In genomic region chr10:103284170-103284569, GRCh38 we compare ENCODE assay signal across 16 cellular contexts. TPM values are rescaled to one million over a fixed set of nuclear protein-coding genes. Genes with fewer than 3 reads are reported as not detected.
DNase-seq lines count a peak whose midpoint lies in the region; ATAC-seq, FAIRE-seq and TF ChIP-seq lines count a peak whose summit lies in the region.
"Had no signal": no experiment of that assay in that cellular context is flagged by ENCODE, and none has a peak within 500 bp of the region (broad histone marks: within the 10 kb centered on the region; RNA-seq: fewer than 3 reads in every experiment).

No MANE protein-coding gene starts in this region.

- H3K27ac Mint-ChIP-seq in HFFc6, result no peak overlapping the region
- H3K27ac Mint-ChIP-seq in activated CD8-positive, alpha-beta T cell treated with anti-CD3 and anti-CD28 coated beads, Interleukin-2, amount 10 ng/mL, durations not matched to agents 7 days and 5 days, result no peak overlapping the region
- H3K27ac Mint-ChIP-seq: activated CD4-positive, alpha-beta T cell treated with anti-CD3 and anti-CD28 coated beads for 36 hours had no signal

- POLR2A ChIA-PET in A549 (lab: Yijun Ruan, JAX), result no interaction called here
- POLR2A ChIA-PET in activated CD8-positive, alpha-beta T cell treated with anti-CD3 and anti-CD28 coated beads, Interleukin-2, amount 10 ng/mL, durations not matched to agents 7 days and 5 days (lab: Charles Lee), result no interaction called here

- TF ChIP-seq CTCF in A549 (IDR thresholded peaks at IDR 0.05) (no peak), HFFc6 (IDR thresholded peaks at IDR 0.05) (no peak), fibroblast of villous mesenchyme (IDR thresholded peaks at IDR 0.05; ENCODE audit: insufficient read depth, low read depth, low read length) (no peak)

- H3K4me3 ChIP-seq in A549, result no peak overlapping the region
- H3K4me3 ChIP-seq in fibroblast of villous mesenchyme (ENCODE audit: low read depth, low read length), result no peak overlapping the region
- no peak overlapping the region for H3K4me3 ChIP-seq in effector memory CD4-positive, alpha-beta T cell (ENCODE audit: insufficient read depth, low read depth, low read length, poor library complexity, severe bottlenecking)
- H3K4me3 ChIP-seq: coronary artery, esophagus muscularis mucosa had no signal

- H3K9me3 ChIP-seq in A549, result no peaks in the 10 kb centered on the region
- no peaks in the 10 kb centered on the region for H3K9me3 ChIP-seq in effector memory CD4-positive, alpha-beta T cell (ENCODE audit: control insufficient read depth, low read length)
- H3K9me3 ChIP-seq: esophagus muscularis mucosa, neutrophil had no signal

- TF ChIP-seq POLR2A in A549 (IDR thresholded peaks at IDR 0.05; ENCODE audit: low read length), result no peak

- no peak for TF ChIP-seq RAD21 in A549 (conservative IDR thresholded peaks at IDR 0.05 in 1 of 2, IDR thresholded peaks at IDR 0.05 in 1 of 2)

- H3K27me3 ChIP-seq in effector memory CD4-positive, alpha-beta T cell (replicated peaks; ENCODE audit: control insufficient read depth, insufficient read depth, low read length, poor library complexity, severe bottlenecking), result peaks cover 6% of the 10 kb centered on the region

- WGBS in A549 (ENCODE audit: missing lambda C conversion rate), result 59% methylated on average over 11 of the region's 11 CpGs

- H3K9me3 Mint-ChIP-seq in HFFc6, result no peaks in the 10 kb centered on the region
- H3K9me3 Mint-ChIP-seq in activated CD8-positive, alpha-beta T cell treated with anti-CD3 and anti-CD28 coated beads, Interleukin-2, amount 10 ng/mL, durations not matched to agents 7 days and 5 days (ENCODE audit: insufficient read depth), result no peaks in the 10 kb centered on the region
- H3K9me3 Mint-ChIP-seq: activated T-cell treated with anti-CD3 and anti-CD28 coated beads, Interleukin-2, amount 50 U/mL, for 4 hours had no signal

- H3K27me3 Mint-ChIP-seq in HFFc6 (ENCODE audit: insufficient read depth), result peaks cover 24% of the 10 kb centered on the region
- peaks cover 44% of the 10 kb centered on the region for H3K27me3 Mint-ChIP-seq in activated CD8-positive, alpha-beta T cell treated with anti-CD3 and anti-CD28 coated beads, Interleukin-2, amount 10 ng/mL, durations not matched to agents 7 days and 5 days (ENCODE audit: low read depth)

- no peaks in the 10 kb centered on the region for H3K36me3 Mint-ChIP-seq in HFFc6 (ENCODE audit: low read depth)
- H3K36me3 Mint-ChIP-seq in activated CD8-positive, alpha-beta T cell treated with anti-CD3 and anti-CD28 coated beads, Interleukin-2, amount 10 ng/mL, durations not matched to agents 7 days and 5 days (ENCODE audit: low read depth), result no peaks in the 10 kb centered on the region

- peaks cover 5% of the 10 kb centered on the region; the same call in 1 of the 2 replicates for H3K4me1 Mint-ChIP-seq in HFFc6 (ENCODE audit: low read depth)
- no peaks in the 10 kb centered on the region for H3K4me1 Mint-ChIP-seq in activated CD8-positive, alpha-beta T cell treated with anti-CD3 and anti-CD28 coated beads, Interleukin-2, amount 10 ng/mL, durations not matched to agents 7 days and 5 days (ENCODE audit: low read depth)
- H3K4me1 Mint-ChIP-seq: activated CD4-positive, alpha-beta T cell treated with anti-CD3 and anti-CD28 coated beads for 36 hours had no signal

- ATAC-seq in A549, result peak in 1 of 2 experiments; percentile 51; a peak in 2 of 6 replicates
- ATAC-seq in activated CD8-positive, alpha-beta T cell treated with anti-CD3 and anti-CD28 coated beads, Interleukin-2, amount 10 ng/mL, durations not matched to agents 7 days and 5 days, result no peak
- ATAC-seq in HG03139 (IDR thresholded peaks at IDR 0.05; ENCODE audit: unreplicated experiment), result no peak
- ATAC-seq: activated CD4-positive, alpha-beta T cell treated with anti-CD3 and anti-CD28 coated beads for 36 hours; activated T-cell treated with anti-CD3 and anti-CD28 coated beads, Interleukin-2, amount 50 U/mL, for 4 hours had no signal

- no peaks in the 10 kb centered on the region for H3K36me3 ChIP-seq in effector memory CD4-positive, alpha-beta T cell (ENCODE audit: control insufficient read depth, insufficient read depth, low read length)
- H3K36me3 ChIP-seq: esophagus muscularis mucosa, neutrophil had no signal

- FAIRE-seq in A549 (lab: Jason Lieb, UNC), result no peak
- FAIRE-seq: H54 had no signal

- H3K4me1 ChIP-seq in A549, result peaks cover 4% of the 10 kb centered on the region; the same call in 1 of the 3 replicates
- no peaks in the 10 kb centered on the region for H3K4me1 ChIP-seq in effector memory CD4-positive, alpha-beta T cell (ENCODE audit: control insufficient read depth, insufficient read depth, low read length, poor library complexity, severe bottlenecking)
- H3K4me1 ChIP-seq: esophagus muscularis mucosa had no signal

- H3K4me2 ChIP-seq in A549, result no peak overlapping the region

- no peak overlapping the region for H3K27ac ChIP-seq in A549
- no peak overlapping the region for H3K27ac ChIP-seq in effector memory CD4-positive, alpha-beta T cell (ENCODE audit: insufficient read depth, low read length, poor library complexity, severe bottlenecking)
- H3K27ac ChIP-seq: coronary artery, esophagus muscularis mucosa, neutrophil had no signal

- CTCF ChIA-PET in A549 (lab: Yijun Ruan, JAX), result no interaction called here
- CTCF ChIA-PET in activated CD8-positive, alpha-beta T cell treated with anti-CD3 and anti-CD28 coated beads, Interleukin-2, amount 10 ng/mL, durations not matched to agents 7 days and 5 days (lab: Charles Lee), result no interaction called here

- TF ChIP-seq EP300 in A549 (IDR thresholded peaks at IDR 0.05), result no peak

- H3K4me3 Mint-ChIP-seq in HFFc6, result no peak overlapping the region
- H3K4me3 Mint-ChIP-seq in activated CD8-positive, alpha-beta T cell treated with anti-CD3 and anti-CD28 coated beads, Interleukin-2, amount 10 ng/mL, durations not matched to agents 7 days and 5 days, result no peak overlapping the region
- H3K4me3 Mint-ChIP-seq: activated CD4-positive, alpha-beta T cell treated with anti-CD3 and anti-CD28 coated beads for 36 hours; activated T-cell treated with anti-CD3 and anti-CD28 coated beads, Interleukin-2, amount 50 U/mL, for 4 hours had no signal

- DNase-seq in A549 (ENCODE audit: low read depth in 1 of 2, low spot score in 1 of 2) (peak in 1 of 2 experiments; percentile 52), HFFc6 (peak; percentile 60), RPMI7951 (ENCODE audit: low read depth) (peak; percentile 45), fibroblast of villous mesenchyme (ENCODE audit: low read depth) (peak; percentile 96), RPMI8226 (no peak)
- no peak for DNase-seq in effector memory CD4-positive, alpha-beta T cell
- DNase-seq in activated CD8-positive, alpha-beta T cell treated with anti-CD3 and anti-CD28 coated beads, Interleukin-2, amount 10 ng/mL, durations not matched to agents 7 days and 5 days, result no peak
- DNase-seq: activated CD4-positive, alpha-beta T cell treated with anti-CD3 and anti-CD28 coated beads for 36 hours; activated T-cell treated with anti-CD3 and anti-CD28 coated beads, Interleukin-2, amount 50 U/mL, for 4 hours; OCI-M1 had no signal

TF ChIP-seq in A549, 52 proteins besides CTCF, POLR2A, EP300 and RAD21 (continues in another document):
- no peak for TF ChIP-seq HOXA7 (CRISPR knock-in tag; IDR thresholded peaks at IDR 0.05)
- no peak for TF ChIP-seq ESRRA (IDR thresholded peaks at IDR 0.05; ENCODE audit: borderline replicate concordance, low read length)
- TF ChIP-seq FOSL2 (IDR thresholded peaks at IDR 0.05), result no peak
- TF ChIP-seq FOSL2 (CRISPR knock-in tag; IDR thresholded peaks at IDR 0.05), result peak; percentile 42
- peak; percentile 58 to 71; a peak in 2 of 4 replicates for TF ChIP-seq CEBPB (IDR thresholded peaks at IDR 0.05)
- no peak for TF ChIP-seq CHD4 (IDR thresholded peaks at IDR 0.05; ENCODE audit: borderline replicate concordance)
- no peak for TF ChIP-seq HOXB13 (CRISPR knock-in tag; IDR thresholded peaks at IDR 0.05; ENCODE audit: low read depth)

RNA-seq across cellular contexts. Expression of gene INA, which starts 7.2 kb away (rescaled TPM):
- polyA plus RNA-seq in A549 (2011; rRNA removed), result 30.2 and 32.0 TPM in 2 replicates
- polyA plus RNA-seq in A549 (2012; cell fraction: cytosol; rRNA removed), result 15.0 and 15.7 TPM in 2 replicates
- polyA plus RNA-seq in A549 (2012; cell fraction: nucleus; rRNA removed), result 10.5 and 15.0 TPM in 2 replicates
- polyA plus RNA-seq in A549 (2017; fragmentation: RNase III; extraction: RNeasy Plus Mini Kit Qiagen cat#74134 plus additional on column Dnase treatment), result 20.9 to 22.7 TPM (median 22.5 TPM) in 3 replicates
- 9.8 and 10.0 TPM in 2 replicates for polyA minus RNA-seq in A549 (2011; rRNA and poly(A)+ RNA removed)
- total RNA-seq in HFFc6 (2021; fragmentation: NEBNext Ultra II Directional; extraction: Animal tissue kit (Norgen Biotek cat#: 25700)), result 1 to 10 TPM in 2 of 6 experiments, under 1 TPM in 3, not detected in 1; 0.06 to 1.3 (median 0.10) TPM
- 7.9 and 10.3 TPM in 2 replicates for total RNA-seq in RPMI7951 (2014; rRNA removed; shearing (Covaris generic))
- total RNA-seq in fibroblast of villous mesenchyme, result 1.3 and 1.7 TPM in 2 replicates
- total RNA-seq in activated CD8-positive, alpha-beta T cell treated with anti-CD3 and anti-CD28 coated beads, Interleukin-2, amount 10 ng/mL, durations not matched to agents 7 days and 5 days, result under 1 TPM in 1 of 2 experiments, not detected in 1; 0.08 TPM

RNA-seq across cellular contexts. Expression of gene RPEL1, which starts 38.5 kb away (rescaled TPM):
- 0.12 and 0.34 TPM in 2 replicates for polyA plus RNA-seq in A549 (2011; rRNA removed)
- 0.04 and 0.08 TPM in 2 replicates for polyA plus RNA-seq in A549 (2012; cell fraction: cytosol; rRNA removed)
- polyA plus RNA-seq in A549 (2012; cell fraction: nucleus; rRNA removed), result 0.06 and 0.07 TPM in 2 replicates
- polyA plus RNA-seq in A549 (2017; fragmentation: RNase III; extraction: RNeasy Plus Mini Kit Qiagen cat#74134 plus additional on column Dnase treatment), result 0.13 to 0.20 TPM (median 0.16 TPM) in 3 replicates
- polyA minus RNA-seq in A549 (2011; rRNA and poly(A)+ RNA removed), result 0.41 and 0.88 TPM in 2 replicates
- under 1 TPM in 1 of 6 experiments, not detected in 5; 0.14 TPM for total RNA-seq in HFFc6 (2021; fragmentation: NEBNext Ultra II Directional; extraction: Animal tissue kit (Norgen Biotek cat#: 25700))
- total RNA-seq in RPMI7951 (2014; rRNA removed; shearing (Covaris generic)), result 0.10 and 0.12 TPM in 2 replicates
- total RNA-seq in fibroblast of villous mesenchyme, result 0.32 and 0.43 TPM in 2 replicates
- total RNA-seq in activated CD8-positive, alpha-beta T cell treated with anti-CD3 and anti-CD28 coated beads, Interleukin-2, amount 10 ng/mL, durations not matched to agents 7 days and 5 days, result under 1 TPM in 1 of 2 experiments, not detected in 1; 0.16 TPM
- total RNA-seq: activated CD4-positive, alpha-beta T cell treated with anti-CD3 and anti-CD28 coated beads for 36 hours; T-helper 1 cell treated with Interleukin-12 subunit alpha and Interleukin-12 subunit beta and Interleukin-4 antibody, amounts not matched to agents 30 ng/mL and 1 ng/mL, for 36 hours had no signal

Comparison
In these comparisons a context has a peak if more than half of its experiments do, and no peak if none do; other contexts are left out.
1. DNase-seq: peak in HFFc6 (single experiment), RPMI7951 (single experiment) and fibroblast of villous mesenchyme (single experiment); none in effector memory CD4-positive, alpha-beta T cell (0 of 3), RPMI8226 (single experiment) and activated CD8-positive, alpha-beta T cell treated with anti-CD3 and anti-CD28 coated beads, Interleukin-2, amount 10 ng/mL, durations not matched to agents 7 days and 5 days (single experiment).